10 cellular contexts compared by ENCODE assay signal in genomic region chr14:103848720-103849077, GRCh38. TPM values are rescaled to one million over a fixed set of nuclear protein-coding genes. Genes with fewer than 3 reads are reported as not detected.
DNase-seq lines count a peak whose midpoint lies in the region; ATAC-seq and TF ChIP-seq lines count a peak whose summit lies in the region.
"Had no signal": no experiment of that assay in that cellular context is flagged by ENCODE, and none has a peak within 500 bp of the region (broad histone marks: within the 10 kb centered on the region; RNA-seq: fewer than 3 reads in every experiment).

No MANE protein-coding gene starts in this region.

- H3K4me3 Mint-ChIP-seq in CD4-positive, alpha-beta memory T cell = peak overlapping the region; percentile 71 to 87 (median 80)
- H3K4me3 Mint-ChIP-seq in activated CD4-positive, alpha-beta memory T cell treated with anti-CD3 and anti-CD28 coated beads for 36 hours = peak overlapping the region; percentile 66
- H3K4me3 Mint-ChIP-seq in progenitor cell of endocrine pancreas (ENCODE audit: low read depth) = peak overlapping the region; percentile 74

- POLR2A ChIA-PET in CD4-positive, alpha-beta memory T cell (lab: Charles Lee; ENCODE audit: partially characterized antibody) = no interaction called here
- POLR2A ChIA-PET in activated CD4-positive, alpha-beta memory T cell treated with anti-CD3 and anti-CD28 coated beads for 36 hours (lab: Charles Lee) = no interaction called here

- H3K27me3 Mint-ChIP-seq in CD4-positive, alpha-beta memory T cell = no peaks in the 10 kb centered on the region
- H3K27me3 Mint-ChIP-seq in activated CD4-positive, alpha-beta memory T cell treated with anti-CD3 and anti-CD28 coated beads for 36 hours = no peaks in the 10 kb centered on the region
- peaks cover 18% of the 10 kb centered on the region for H3K27me3 Mint-ChIP-seq in progenitor cell of endocrine pancreas

- no peak for DNase-seq in CD4-positive, alpha-beta memory T cell
- no peak for DNase-seq in activated CD4-positive, alpha-beta memory T cell treated with anti-CD3 and anti-CD28 coated beads for 36 hours
- peak; percentile 55 for DNase-seq in left ventricle myocardium superior
- no peak for DNase-seq in progenitor cell of endocrine pancreas (ENCODE audit: low spot score, unreplicated experiment)
- DNase-seq in COLO829 (ENCODE audit: low spot score) = no peak
- DNase-seq in SIG-M5 treated with dmso at 0.1 percent for 504 hours (lab: John Stamatoyannopoulos, UW; ENCODE audit: unreplicated experiment) = no peak
- DNase-seq in retina = no peak
- no peak for DNase-seq in stimulated activated CD4-positive, alpha-beta T cell treated with anti-CD3 and anti-CD28 coated beads, Interleukin-15, amount 100 ng/mL, for 24 hours
- DNase-seq: GOT3, MM.1S had no signal

- peak; percentile 56 for ATAC-seq in left ventricle myocardium superior

- intact Hi-C loops in CD4-positive, alpha-beta memory T cell (cut with micrococcal nuclease) = no loop called here
- intact Hi-C loops in activated CD4-positive, alpha-beta memory T cell treated with anti-CD3 and anti-CD28 coated beads for 36 hours (cut with micrococcal nuclease) = no loop called here
- intact Hi-C loops in left ventricle myocardium superior (cut with micrococcal nuclease) = no loop called here

- H3K27ac Mint-ChIP-seq in CD4-positive, alpha-beta memory T cell = peak overlapping the region; percentile 26 to 86 (median 80)
- no peak overlapping the region for H3K27ac Mint-ChIP-seq in activated CD4-positive, alpha-beta memory T cell treated with anti-CD3 and anti-CD28 coated beads for 36 hours
- H3K27ac Mint-ChIP-seq in progenitor cell of endocrine pancreas = peak overlapping the region; percentile 71

- no peaks in the 10 kb centered on the region for H3K9me3 Mint-ChIP-seq in CD4-positive, alpha-beta memory T cell
- no peaks in the 10 kb centered on the region for H3K9me3 Mint-ChIP-seq in activated CD4-positive, alpha-beta memory T cell treated with anti-CD3 and anti-CD28 coated beads for 36 hours
- H3K9me3 Mint-ChIP-seq in progenitor cell of endocrine pancreas (ENCODE audit: low read depth) = no peaks in the 10 kb centered on the region

- H3K9me3 ChIP-seq in CD4-positive, alpha-beta memory T cell (ENCODE audit: control insufficient read depth in 1 of 2, low read length in 2 of 2) = no peaks in the 10 kb centered on the region

- H3K4me1 Mint-ChIP-seq in CD4-positive, alpha-beta memory T cell = peaks cover 9 to 26% (median 14%) of the 10 kb centered on the region in 4 donors
- H3K4me1 Mint-ChIP-seq in activated CD4-positive, alpha-beta memory T cell treated with anti-CD3 and anti-CD28 coated beads for 36 hours (ENCODE audit: low read depth) = peaks cover 12% of the 10 kb centered on the region
- H3K4me1 Mint-ChIP-seq in progenitor cell of endocrine pancreas (ENCODE audit: low read depth) = peaks cover 7% of the 10 kb centered on the region

- H3K36me3 Mint-ChIP-seq in CD4-positive, alpha-beta memory T cell = peaks cover 0 to 4% of the 10 kb centered on the region in 2 donors
- H3K36me3 Mint-ChIP-seq in activated CD4-positive, alpha-beta memory T cell treated with anti-CD3 and anti-CD28 coated beads for 36 hours = no peaks in the 10 kb centered on the region
- peaks cover 1% of the 10 kb centered on the region for H3K36me3 Mint-ChIP-seq in progenitor cell of endocrine pancreas (ENCODE audit: insufficient read depth)

- peaks cover 12% of the 10 kb centered on the region for H3K4me1 ChIP-seq in CD4-positive, alpha-beta memory T cell (ENCODE audit: insufficient read depth, low read length)

- no peaks in the 10 kb centered on the region for H3K36me3 ChIP-seq in CD4-positive, alpha-beta memory T cell (ENCODE audit: insufficient read depth, low read length)

- H3K27me3 ChIP-seq in CD4-positive, alpha-beta memory T cell (ENCODE audit: insufficient read depth, low read length) = no peaks in the 10 kb centered on the region

- no peak for TF ChIP-seq CTCF in progenitor cell of endocrine pancreas (IDR thresholded peaks at IDR 0.05; ENCODE audit: unreplicated experiment)

- no peak overlapping the region for H3K27ac ChIP-seq in CD4-positive, alpha-beta memory T cell (ENCODE audit: low read depth, low read length)

- H3K4me3 ChIP-seq in CD4-positive, alpha-beta memory T cell (ENCODE audit: low read length in 2 of 2) = no peak overlapping the region

- CTCF ChIA-PET in CD4-positive, alpha-beta memory T cell (lab: Charles Lee; ENCODE audit: partially characterized antibody) = no interaction called here
- CTCF ChIA-PET in activated CD4-positive, alpha-beta memory T cell treated with anti-CD3 and anti-CD28 coated beads for 36 hours (lab: Charles Lee) = no interaction called here

RNA-seq across cellular contexts. Expression of gene PPP1R13B, which starts 1.3 kb away (rescaled TPM):
- total RNA-seq in CD4-positive, alpha-beta memory T cell = 10 to 100 TPM; 23.3 to 30.5 TPM
- 1 to 10 TPM in 1 of 2 donors, under 1 TPM in 1; 0.72 to 8.2 TPM for polyA plus RNA-seq in CD4-positive, alpha-beta memory T cell
- total RNA-seq in activated CD4-positive, alpha-beta memory T cell treated with anti-CD3 and anti-CD28 coated beads for 36 hours = 10 to 100 TPM; 13.5 to 14.8 TPM
- total RNA-seq in left ventricle myocardium superior (107 TPM), progenitor cell of endocrine pancreas (34.2 and 40.3 TPM in 2 replicates)
